30 cellular contexts compared by ENCODE assay signal in the genomic region with DNA sequence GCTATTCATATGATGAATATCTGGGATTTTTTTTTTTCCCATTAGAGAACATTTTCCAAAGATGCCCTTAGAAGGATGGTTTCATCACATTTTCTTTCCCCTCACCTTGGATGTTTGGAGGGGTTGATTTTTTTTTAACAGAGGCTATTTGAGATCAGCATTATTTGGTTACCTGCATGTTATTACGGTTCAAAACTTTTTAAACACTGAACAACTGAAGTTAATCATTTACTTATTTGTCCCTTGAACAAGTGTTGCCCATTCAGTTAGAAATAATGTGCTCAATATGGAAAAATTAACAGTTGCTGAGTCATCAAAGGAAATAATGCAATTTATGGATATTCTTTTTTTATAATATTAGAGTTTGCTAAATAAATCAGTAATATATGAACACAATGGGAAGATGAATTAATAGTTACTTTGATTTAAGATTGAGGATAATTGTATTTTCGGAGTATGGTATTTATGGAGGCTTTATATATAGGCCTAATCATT. TPM values are rescaled to one million over a fixed set of nuclear protein-coding genes. Genes with fewer than 3 reads are reported as not detected.
"Had no signal": no experiment of that assay in that cellular context is flagged by ENCODE, and none has a peak within 500 bp of the region (broad histone marks: within the 10 kb centered on the region; RNA-seq: fewer than 3 reads in every experiment).

No MANE protein-coding gene starts in this region.

- H3K9ac ChIP-seq: neural progenitor cell, parathyroid adenoma had no signal

- H3K4me1 ChIP-seq: left ventricle myocardium inferior, neural progenitor cell, parathyroid adenoma, psoas muscle, right atrium auricular region, stomach, testis, thyroid gland, transverse colon, upper lobe of left lung, vagina had no signal

- ATAC-seq: natural killer cell; psoas muscle; sciatic nerve; stimulated activated naive B cell treated with anti-CD40 and anti-IgM and Interleukin-4, amounts not matched to agents 10 μg/mL and 1 μg/mL and 100 μg/mL, for 72 hours; stimulated activated naive CD8-positive, alpha-beta T cell treated with anti-CD3 and anti-CD28 coated beads, Interleukin-15, Interleukin-2, amounts not matched to agents 100 U/mL and 50 U/mL, for 24 hours had no signal

- H3K27me3 ChIP-seq: neural progenitor cell, neutrophil, right atrium auricular region, stomach, testis, thyroid gland, transverse colon, upper lobe of left lung, vagina had no signal

- H2AFZ ChIP-seq: neural progenitor cell, parathyroid adenoma had no signal

- H3K79me2 ChIP-seq: parathyroid adenoma had no signal

- H3K27ac ChIP-seq: left ventricle myocardium inferior, neural progenitor cell, neutrophil, parathyroid adenoma, psoas muscle, right atrium auricular region, skin epidermis, stomach, testis, thyroid gland, transverse colon, upper lobe of left lung, vagina had no signal

- H3K9me3 ChIP-seq: left ventricle myocardium inferior, neutrophil, psoas muscle, right atrium auricular region, stomach, testis, thyroid gland, transverse colon, upper lobe of left lung, vagina had no signal

- H3K4me2 ChIP-seq: neural progenitor cell had no signal

- H3K4me3 ChIP-seq: left ventricle myocardium inferior, lung, neural progenitor cell, psoas muscle, right atrium auricular region, skin epidermis, stomach, testis, thyroid gland, transverse colon, upper lobe of left lung, vagina had no signal

- H3K36me3 ChIP-seq: left ventricle myocardium inferior, neural progenitor cell, neutrophil, right atrium auricular region, stomach, thyroid gland, transverse colon, upper lobe of left lung, vagina had no signal

- DNase-seq: hypothalamus; immature natural killer cell; islet precursor cell; left ventricle myocardium inferior; mesendoderm; naive B cell; natural killer cell; nephron progenitor cell; occipital lobe; psoas muscle; stimulated activated CD4-positive, alpha-beta T cell treated with anti-CD3 and anti-CD28 coated beads, Interleukin-12 subunit alpha, Interleukin-12 subunit beta, amount 100 ng/mL, for 4 hours; stimulated activated CD4-positive, alpha-beta T cell treated with anti-CD3 and anti-CD28 coated beads, Interleukin-15, amount 100 ng/mL, for 24 hours; stimulated activated CD4-positive, alpha-beta T cell treated with anti-CD3 and anti-CD28 coated beads, Interleukin-2, amount 100 ng/mL, for 24 hours; stimulated activated CD4-positive, alpha-beta T cell treated with anti-CD3 and anti-CD28 coated beads, Interleukin-4, amount 100 ng/mL, for 1 hour; stimulated activated naive B cell treated with anti-CD40 and anti-IgM and Interleukin-4, amounts not matched to agents 10 μg/mL and 1 μg/mL and 100 μg/mL, for 72 hours; stimulated activated naive CD8-positive, alpha-beta T cell treated with anti-CD3 and anti-CD28 coated beads, Interleukin-15, Interleukin-2, amounts not matched to agents 100 U/mL and 50 U/mL, for 24 hours; stomach; testis; thyroid gland; transverse colon had no signal

RNA-seq across cellular contexts. Expression of gene CNTN1, which starts 26.7 kb away (rescaled TPM):
- total RNA-seq: mononuclear cell, natural killer cell had no signal
- polyA plus RNA-seq: immature natural killer cell had no signal
